8 cellular contexts compared by ENCODE assay signal in the genomic region with DNA sequence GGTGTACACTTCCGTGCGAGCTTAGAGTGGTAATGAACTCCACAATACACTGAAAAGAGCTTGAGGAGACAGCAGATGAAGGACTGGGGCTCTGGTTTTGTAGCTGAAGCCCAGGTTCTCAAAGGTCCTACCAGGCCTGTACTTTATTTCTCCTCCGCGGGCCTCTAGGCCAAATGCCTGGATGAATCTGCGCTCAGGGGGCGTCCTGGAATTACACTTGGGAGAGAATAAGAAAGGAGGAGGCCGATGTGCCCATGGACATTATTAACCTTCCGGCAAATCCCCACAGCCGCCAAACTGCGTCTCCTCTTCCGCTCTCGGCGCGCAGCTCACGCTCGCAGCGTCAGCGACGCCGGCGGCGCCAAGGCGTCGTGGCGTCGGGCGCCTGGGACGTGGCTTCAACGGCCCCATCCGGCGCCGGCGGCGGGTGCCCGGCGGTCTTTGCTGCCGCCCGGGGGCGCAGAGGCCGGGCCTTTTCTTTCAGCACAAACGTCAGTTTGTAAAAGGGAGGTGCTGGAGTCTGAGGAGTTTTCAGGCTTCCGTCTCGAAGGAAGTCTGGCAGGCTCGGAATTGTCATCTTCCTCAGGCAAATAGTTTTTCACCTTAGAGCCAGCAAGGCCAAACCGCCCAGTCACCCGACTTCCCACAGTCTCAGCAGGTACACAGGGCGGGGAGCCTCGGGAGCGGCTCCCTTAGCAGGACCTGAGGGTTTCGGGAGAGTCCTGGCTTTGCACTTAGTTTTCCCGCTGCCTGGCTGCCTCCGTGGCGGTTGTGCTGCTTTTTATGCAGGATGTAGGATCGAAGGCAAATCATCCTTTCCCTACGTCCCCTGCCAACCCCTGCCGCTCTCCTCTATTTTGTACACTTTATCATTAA. TPM values are rescaled to one million over a fixed set of nuclear protein-coding genes. Genes with fewer than 3 reads are reported as not detected.
DNase-seq lines count a peak whose midpoint lies in the region; ATAC-seq, FAIRE-seq and TF ChIP-seq lines count a peak whose summit lies in the region.

A gene (plus strand): TSS at position 401 of the 876 bp plus-strand sequence. CDS start 5,503 bp downstream, outside the sequence.

- H3K27me3 ChIP-seq in right atrium auricular region (no peaks in the 10 kb centered on the region), psoas muscle (ENCODE audit: insufficient read depth in 3 of 3, low read length in 2 of 3) (no peaks in the 10 kb centered on the region)

- peak; percentile 97 for ATAC-seq in HG02840 (IDR thresholded peaks at IDR 0.05; ENCODE audit: low FRiP score, unreplicated experiment)
- peak; percentile 97 to 98 (median 98) for ATAC-seq in psoas muscle

- WGBS in psoas muscle, 3 donors, result 0 to 1% (median 0%) methylated on average over 55 to 56 of the region's 56 CpGs

- H3K27ac ChIP-seq in right atrium auricular region (peak within 1 kb of the TSS; percentile 94 to 97), psoas muscle (peak within 1 kb of the TSS; percentile 93)

- no peaks in the 10 kb centered on the region for H3K9me3 ChIP-seq in right atrium auricular region
- H3K9me3 ChIP-seq in psoas muscle, result no peaks in the 10 kb centered on the region

- H3K36me3 ChIP-seq in right atrium auricular region (no peaks in the 10 kb centered on the region), psoas muscle (ENCODE audit: insufficient read depth in 1 of 2, low read depth in 1 of 2) (no peaks in the 10 kb centered on the region)

- H3K4me1 ChIP-seq in right atrium auricular region (peaks cover 0 to 15% of the 10 kb centered on the region in 2 donors), psoas muscle (peaks cover 12% of the 10 kb centered on the region)

- intact Hi-C loops in psoas muscle (cut with DNase I), result loop anchor here in 1 of 2 donors (2.0 kb wide), 1 partner anchor 67 kb away; no protein-coding TSS in a partner anchor

- H3K4me3 ChIP-seq in right atrium auricular region (peak within 1 kb of the TSS; percentile 57 to 75), psoas muscle (peak within 1 kb of the TSS; percentile 73)

- DNase-seq in GM12892 (ENCODE audit: insufficient read length) (peak; percentile 65), NCI-H1436 (lab: John Stamatoyannopoulos, UW) (peak; percentile 81), T-helper 1 cell (peak; percentile 66 to 93 (median 77)), amniotic stem cell (lab: John Stamatoyannopoulos, UW) (peak; percentile 72), right atrium auricular region (ENCODE audit: low spot score) (peak; percentile 82), psoas muscle (peak; percentile 89 to 93), urothelium cell line (ENCODE audit: low spot score) (peak; percentile 91)

- TF ChIP-seq CTCF in right atrium auricular region (IDR thresholded peaks at IDR 0.05) (peak in 1 of 2 donors; percentile 79), psoas muscle (IDR thresholded peaks at IDR 0.05) (peak; percentile 55)

- peak; percentile 98 for TF ChIP-seq POLR2A in GM12892 (IDR thresholded peaks at IDR 0.05; ENCODE audit: low read depth, low read length)

- FAIRE-seq in GM12892 (lab: Jason Lieb, UNC) (peak; percentile 95), urothelium cell line (lab: Jason Lieb, UNC) (peak; percentile 96)

RNA-seq across cellular contexts. Expression of the gene that starts here (rescaled TPM):
- polyA plus RNA-seq in GM12892 (2012; ENCODE audit: missing spikeins), result 3.0 TPM
- total RNA-seq in right atrium auricular region (10 to 100 TPM; 21.9 to 22.7 TPM), psoas muscle (10 to 100 TPM; 13.5 to 20.4 (median 16.7) TPM)
- polyA plus RNA-seq in psoas muscle, result 1 to 10 TPM in 1 of 3 donors, under 1 TPM in 2; 0.85 to 1.4 (median 0.86) TPM

Comparison
In these comparisons a context has a peak if more than half of its experiments do, and no peak if none do; other contexts are left out.
1. Peak in every context shown above with its lines: DNase-seq, ATAC-seq, H3K4me3 ChIP-seq and H3K27ac ChIP-seq.